8 cellular contexts compared by ENCODE assay signal in the genomic region with DNA sequence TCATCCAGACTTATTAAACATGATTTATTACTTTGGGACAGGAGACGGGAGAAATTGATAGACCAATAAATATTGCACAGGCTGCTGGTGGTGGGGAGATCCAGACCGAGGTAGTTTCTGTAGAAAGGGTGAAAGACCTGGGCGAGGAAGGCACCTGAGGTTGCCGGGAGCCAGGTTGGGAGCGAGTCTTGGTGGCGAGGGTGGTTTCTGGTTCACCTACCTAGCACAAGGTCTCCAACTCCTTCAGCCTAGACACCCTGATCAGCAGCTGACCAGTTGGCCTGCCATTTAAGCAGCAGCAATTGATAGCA. TPM values are rescaled to one million over a fixed set of nuclear protein-coding genes. Genes with fewer than 3 reads are reported as not detected.
DNase-seq lines count a peak whose midpoint lies in the region; ATAC-seq and TF ChIP-seq lines count a peak whose summit lies in the region.

No MANE protein-coding gene starts in this region.

- intact Hi-C loops in heart right ventricle (cut with DNase I), result loop anchor here in 1 of 10 donors (2.0 kb wide), 1 partner anchor 62 kb away; the partner anchor contains the start of gene ZNF114
- intact Hi-C loops in cardiac septum (cut with DNase I), result loop anchor here (2.0 kb wide), 1 partner anchor 30 kb away; the partner anchor contains the start of gene TMEM143
- intact Hi-C loops in breast epithelium (cut with DNase I; ENCODE audit: low total_unique reads), result no loop called here
- intact Hi-C loops in mucosa of descending colon (cut with DNase I, micrococcal nuclease), result no loop called here

- DNase-seq in heart right ventricle (no peak), cardiac septum (ENCODE audit: low spot score) (no peak), breast epithelium (ENCODE audit: low spot score in 2 of 2) (no peak), mucosa of descending colon (no peak), upper lobe of left lung (no peak), anterior cingulate cortex (lab: John Stamatoyannopoulos, UW) (no peak), DMS79 treated with DMSO at 0.1 percent for 48 hours (lab: John Stamatoyannopoulos, UW) (no peak)

- no peaks in the 10 kb centered on the region for H3K27me3 ChIP-seq in heart right ventricle
- H3K27me3 ChIP-seq in breast epithelium, result no peaks in the 10 kb centered on the region
- H3K27me3 ChIP-seq in upper lobe of left lung, result no peaks in the 10 kb centered on the region

- H3K9me3 ChIP-seq in heart right ventricle, result peaks cover 0 to 8% (median 0%) of the 10 kb centered on the region in 11 donors
- H3K9me3 ChIP-seq in breast epithelium, result no peaks in the 10 kb centered on the region
- no peaks in the 10 kb centered on the region for H3K9me3 ChIP-seq in mucosa of descending colon
- H3K9me3 ChIP-seq in upper lobe of left lung, result no peaks in the 10 kb centered on the region

- peaks cover 10 to 70% (median 35%) of the 10 kb centered on the region in 9 donors for H3K4me1 ChIP-seq in heart right ventricle
- peaks cover 0 to 3% of the 10 kb centered on the region in 2 donors for H3K4me1 ChIP-seq in breast epithelium
- peaks cover 36% of the 10 kb centered on the region for H3K4me1 ChIP-seq in mucosa of descending colon (ENCODE audit: low read depth)
- H3K4me1 ChIP-seq in upper lobe of left lung, result peaks cover 40 to 65% (median 49%) of the 10 kb centered on the region in 4 donors

- TF ChIP-seq CTCF in heart right ventricle (IDR thresholded peaks at IDR 0.05), result no peak
- no peak for TF ChIP-seq CTCF in breast epithelium (IDR thresholded peaks at IDR 0.05)
- no peak for TF ChIP-seq CTCF in mucosa of descending colon (IDR thresholded peaks at IDR 0.05)
- TF ChIP-seq CTCF in upper lobe of left lung (IDR thresholded peaks at IDR 0.05), result no peak

- WGBS in heart right ventricle, 2 donors, result 50 to 53% methylated on average over 6 of the region's 6 CpGs
- WGBS in upper lobe of left lung, 2 donors, result 44 to 53% methylated on average over 6 of the region's 6 CpGs

- H3K36me3 ChIP-seq in heart right ventricle (peaks cover 0 to 47% (median 0%) of the 10 kb centered on the region in 9 donors), breast epithelium (no peaks in the 10 kb centered on the region), mucosa of descending colon (ENCODE audit: low read depth) (no peaks in the 10 kb centered on the region), upper lobe of left lung (peaks cover 0 to 27% (median 4%) of the 10 kb centered on the region in 4 donors)

- no peak for ATAC-seq in heart right ventricle
- ATAC-seq in mucosa of descending colon, result no peak
- ATAC-seq in upper lobe of left lung (ENCODE audit: low FRiP score in 2 of 2), result no peak
- no peak for ATAC-seq in GM21360 (IDR thresholded peaks at IDR 0.05; ENCODE audit: unreplicated experiment)

- H3K4me3 ChIP-seq in heart right ventricle (peak overlapping the region in 9 of 10 donors; percentile 31 to 67 (median 54)), breast epithelium (peak overlapping the region; percentile 3 to 68 (median 55)), mucosa of descending colon (peak overlapping the region; percentile 1), upper lobe of left lung (peak overlapping the region in 3 of 4 donors; percentile 42 to 61 (median 54))

- H3K27ac ChIP-seq in heart right ventricle (peak overlapping the region in 9 of 10 donors; percentile 79 to 94 (median 86)), breast epithelium (peak overlapping the region; percentile 88 to 94), upper lobe of left lung (peak overlapping the region; percentile 84 to 95 (median 93))

- TF ChIP-seq EP300 in upper lobe of left lung (IDR thresholded peaks at IDR 0.05), result no peak

- TF ChIP-seq POLR2A in breast epithelium (IDR thresholded peaks at IDR 0.05) (no peak), upper lobe of left lung (IDR thresholded peaks at IDR 0.05) (no peak)

RNA-seq across cellular contexts. Expression of gene EMP3, which starts 7.0 kb away (rescaled TPM):
- 100 to 1,000 TPM in 1 of 10 donors, 10 to 100 TPM in 9; 18.8 to 119 (median 32.8) TPM for total RNA-seq in heart right ventricle
- 100 to 1,000 TPM; 116 to 124 TPM for polyA plus RNA-seq in heart right ventricle
- 47.3 TPM for total RNA-seq in cardiac septum
- total RNA-seq in breast epithelium, result 10 to 100 TPM; 18.4 to 71.4 (median 24.1) TPM
- total RNA-seq in mucosa of descending colon, result 100 to 1,000 TPM in 1 of 3 donors, 10 to 100 TPM in 2; 10.3 to 109 (median 36.2) TPM
- total RNA-seq in upper lobe of left lung, result 100 to 1,000 TPM in 2 of 6 donors, 10 to 100 TPM in 4; 38.8 to 173 (median 75.1) TPM

RNA-seq across cellular contexts. Expression of gene TMEM143, which starts 31.4 kb away (rescaled TPM):
- total RNA-seq in heart right ventricle (100 to 1,000 TPM in 1 of 10 donors, 10 to 100 TPM in 9; 51.8 to 110 (median 89.5) TPM), cardiac septum (50.2 TPM), breast epithelium (10 to 100 TPM in 1 of 3 donors, 1 to 10 TPM in 2; 5.9 to 10.5 (median 6.2) TPM), mucosa of descending colon (10 to 100 TPM; 13.2 to 14.5 (median 13.6) TPM), upper lobe of left lung (10 to 100 TPM in 4 of 6 donors, 1 to 10 TPM in 2; 4.7 to 34.6 (median 16.6) TPM)
- 10 to 100 TPM in 1 of 2 donors, 1 to 10 TPM in 1; 9.7 to 48.1 TPM for polyA plus RNA-seq in heart right ventricle

RNA-seq across cellular contexts. Expression of gene SYNGR4, which starts 31.9 kb away (rescaled TPM):
- total RNA-seq in heart right ventricle (not detected), cardiac septum (not detected), breast epithelium (not detected), mucosa of descending colon (under 1 TPM in 1 of 3 donors, not detected in 2; 0.41 TPM), upper lobe of left lung (not detected)
- polyA plus RNA-seq in heart right ventricle, result not detected

RNA-seq across cellular contexts. Expression of gene KDELR1, which starts 59.0 kb away (rescaled TPM):
- 10 to 100 TPM; 63.2 to 95.2 (median 73.2) TPM for total RNA-seq in heart right ventricle
- polyA plus RNA-seq in heart right ventricle, result 10 to 100 TPM; 55.1 to 96.0 TPM
- total RNA-seq in cardiac septum, result 70.1 TPM
- 10 to 100 TPM; 66.2 to 85.0 (median 68.5) TPM for total RNA-seq in breast epithelium
- 100 to 1,000 TPM; 144 to 214 (median 200) TPM for total RNA-seq in mucosa of descending colon
- 100 to 1,000 TPM in 2 of 6 donors, 10 to 100 TPM in 4; 44.6 to 141 (median 96.8) TPM for total RNA-seq in upper lobe of left lung

Comparison
In these comparisons a context has a peak if more than half of its experiments do, and no peak if none do; other contexts are left out.
1. H3K4me3 ChIP-seq: peak in every context shown above with its lines; median percentile 55 in breast epithelium; 54 in heart right ventricle; 54 in upper lobe of left lung; 1 in mucosa of descending colon.